1 cellular context compared by ENCODE assay signal in the genomic region with DNA sequence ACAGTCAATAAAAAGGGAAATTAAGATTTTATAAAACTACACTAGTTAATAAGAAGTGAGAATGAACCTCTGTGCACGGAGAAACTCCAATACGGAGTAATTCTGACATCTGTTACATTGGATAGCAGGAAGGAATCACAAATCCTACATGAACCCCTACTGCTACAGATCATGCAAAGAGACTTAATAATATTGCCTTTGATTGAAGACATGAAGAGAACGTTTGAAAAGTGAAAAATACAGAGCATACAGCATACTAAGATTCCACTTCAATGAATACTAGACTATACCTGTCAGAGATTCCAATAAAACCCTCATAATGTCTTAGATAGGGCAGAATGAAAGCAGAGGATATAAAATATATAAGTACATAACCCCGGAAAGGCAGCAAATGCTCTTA.
TF ChIP-seq lines count a peak whose summit lies in the region.

No MANE protein-coding gene starts in this region.

TF ChIP-seq in neural cell, 6 proteins besides CTCF, POLR2A, EP300 and RAD21 (continued from another document):
- TF ChIP-seq EZH2 (IDR thresholded peaks at IDR 0.05; ENCODE audit: borderline replicate concordance, insufficient read depth, low read length, poor library complexity, severe bottlenecking) (no peak), REST (IDR thresholded peaks at IDR 0.05; ENCODE audit: borderline replicate concordance) (peak; percentile 61)
